Comparison of ENCODE assay signal across 8 cellular contexts in the genomic region with DNA sequence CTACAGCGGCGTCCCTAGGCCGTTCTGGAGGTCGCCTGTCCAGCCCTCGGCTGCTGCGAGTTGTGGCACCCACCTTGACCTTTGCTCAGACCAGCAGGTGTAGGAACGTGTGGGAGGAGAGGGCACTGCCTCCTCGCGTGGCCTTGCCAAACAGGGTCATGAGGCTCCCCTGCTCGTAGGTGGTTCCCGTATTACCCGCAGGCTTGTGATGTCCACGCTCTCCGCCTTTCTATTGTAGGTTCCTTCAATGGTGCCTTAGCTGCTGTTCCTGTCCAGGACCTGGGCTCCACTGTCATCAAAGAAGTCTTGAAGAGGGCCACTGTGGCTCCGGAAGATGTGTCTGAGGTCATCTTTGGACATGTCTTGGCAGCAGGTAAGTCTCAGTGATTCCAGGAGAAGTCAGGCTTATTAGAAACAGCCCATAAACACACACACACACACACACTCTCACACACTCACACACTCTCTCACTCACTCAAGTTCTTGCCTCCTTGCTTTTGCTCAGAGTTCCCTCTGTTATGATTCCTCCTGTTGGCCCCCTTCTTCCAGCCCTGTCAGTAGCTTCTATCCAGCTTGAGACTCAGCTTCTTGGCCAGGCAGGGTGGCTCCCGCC. TPM values are rescaled to one million over a fixed set of nuclear protein-coding genes. Genes with fewer than 3 reads are reported as not detected.
DNase-seq lines count a peak whose midpoint lies in the region; ATAC-seq and TF ChIP-seq lines count a peak whose summit lies in the region.

No MANE protein-coding gene starts in this region.

- TF ChIP-seq CTCF in heart right ventricle (IDR thresholded peaks at IDR 0.05): peak in 1 of 9 donors; percentile 2
- TF ChIP-seq CTCF in prostate gland (IDR thresholded peaks at IDR 0.05): no peak

- no peaks in the 10 kb centered on the region for H3K27me3 Mint-ChIP-seq in activated T-helper 17 cell treated with anti-CD3 and anti-CD28 coated beads, Interleukin-2, amount 50 U/mL, for 72 hours

- H3K27ac ChIP-seq in heart right ventricle (peak overlapping the region in 9 of 10 donors; percentile 96 to 99 (median 97)), prostate gland (peak overlapping the region; percentile 98 to 99)

- peak overlapping the region; percentile 90 for H3K4me3 Mint-ChIP-seq in activated T-helper 17 cell treated with anti-CD3 and anti-CD28 coated beads, Interleukin-2, amount 50 U/mL, for 72 hours

- ATAC-seq in activated T-helper 17 cell treated with anti-CD3 and anti-CD28 coated beads, Interleukin-2, amount 50 U/mL, for 72 hours (replicated peaks): no peak
- ATAC-seq in heart right ventricle (peak in 5 of 8 donors; percentile 0 to 6 (median 2)), GM19035 (IDR thresholded peaks at IDR 0.05; ENCODE audit: unreplicated experiment) (no peak)

- H3K4me3 ChIP-seq in heart right ventricle: peak overlapping the region; percentile 82 to 100 (median 97)
- H3K4me3 ChIP-seq in prostate gland: peak overlapping the region; percentile 66 to 88

- no peaks in the 10 kb centered on the region for H3K27me3 ChIP-seq in heart right ventricle
- H3K27me3 ChIP-seq in prostate gland (replicated peaks; ENCODE audit: insufficient read depth): no peaks in the 10 kb centered on the region

- intact Hi-C loops in heart right ventricle (cut with DNase I): loop anchor here in 6 of 10 donors (2.0 to 10.0 kb wide), 4 partner anchors 26 to 70 kb away; partner anchors contain the start of genes WTAP (in 4 of the 6), SOD2 (in 3 of the 6) and TCP1 (in 2 of the 6)
- intact Hi-C loops in prostate gland (cut with DNase I): loop anchor here (2.0 kb wide), 1 partner anchor 36 kb away; the partner anchor contains the start of gene WTAP

- peak; percentile 4 for DNase-seq in activated gamma-delta T cell treated with anti-CD3 and anti-CD28 coated beads, Interleukin-2, amount 50 U/mL, for 16 hours (ENCODE audit: low read depth)
- DNase-seq in activated gamma-delta T cell treated with Interleukin-2 at 50 U/mL for 16 hours (no peak), HT-29 (ENCODE audit: low spot score) (peak; percentile 28), heart right ventricle (peak; percentile 16 to 19), prostate gland (ENCODE audit: low spot score) (peak; percentile 20), SHP77 (lab: John Stamatoyannopoulos, UW) (no peak)

- H3K4me1 Mint-ChIP-seq in activated T-helper 17 cell treated with anti-CD3 and anti-CD28 coated beads, Interleukin-2, amount 50 U/mL, for 72 hours: peaks cover 25% of the 10 kb centered on the region

- H3K4me1 ChIP-seq in heart right ventricle: peaks cover 3 to 30% (median 19%) of the 10 kb centered on the region in 9 donors
- H3K4me1 ChIP-seq in prostate gland (replicated peaks): no peaks in the 10 kb centered on the region

- H3K36me3 Mint-ChIP-seq in activated T-helper 17 cell treated with anti-CD3 and anti-CD28 coated beads, Interleukin-2, amount 50 U/mL, for 72 hours (ENCODE audit: low read depth): peaks cover 90% of the 10 kb centered on the region

- H3K9me3 Mint-ChIP-seq in activated T-helper 17 cell treated with anti-CD3 and anti-CD28 coated beads, Interleukin-2, amount 50 U/mL, for 72 hours: no peaks in the 10 kb centered on the region

- peak overlapping the region; percentile 94 for H3K27ac Mint-ChIP-seq in activated T-helper 17 cell treated with anti-CD3 and anti-CD28 coated beads, Interleukin-2, amount 50 U/mL, for 72 hours

- whole genome bisulfite sequencing in heart right ventricle, 2 donors: 18 to 24% methylated on average over 16 of the region's 16 CpGs
- WGBS in prostate gland: 15% methylated on average over 15 of the region's 16 CpGs

- TF ChIP-seq POLR2A in prostate gland (IDR thresholded peaks at IDR 0.05): no peak

- peaks cover 0 to 59% (median 5%) of the 10 kb centered on the region in 9 donors for H3K36me3 ChIP-seq in heart right ventricle
- H3K36me3 ChIP-seq in prostate gland: peaks cover 0 to 2% of the 10 kb centered on the region in 2 donors

- H3K9me3 ChIP-seq in heart right ventricle (no peaks in the 10 kb centered on the region), prostate gland (no peaks in the 10 kb centered on the region)

RNA-seq across cellular contexts. Expression of gene ACAT2, which starts 0.9 kb away (rescaled TPM):
- 60.2 and 70.4 TPM in 2 replicates for total RNA-seq in HT-29 (2014; rRNA removed; shearing (Covaris generic))
- 10 to 100 TPM; 66.2 to 90.3 TPM for total RNA-seq in activated T-helper 17 cell treated with anti-CD3 and anti-CD28 coated beads, Interleukin-2, amount 50 U/mL, for 72 hours
- total RNA-seq in heart right ventricle (1 to 10 TPM; 3.4 to 7.5 (median 5.8) TPM), prostate gland (10 to 100 TPM; 10.2 to 22.6 TPM)
- polyA plus RNA-seq in heart right ventricle: 10 to 100 TPM in 1 of 2 donors, 1 to 10 TPM in 1; 3.9 to 15.3 TPM

RNA-seq across cellular contexts. Expression of gene TCP1, which starts 26.6 kb away (rescaled TPM):
- total RNA-seq in HT-29 (2014; rRNA removed; shearing (Covaris generic)): 382 and 401 TPM in 2 replicates
- 100 to 1,000 TPM; 321 to 554 TPM for total RNA-seq in activated T-helper 17 cell treated with anti-CD3 and anti-CD28 coated beads, Interleukin-2, amount 50 U/mL, for 72 hours
- 100 to 1,000 TPM; 124 to 176 (median 139) TPM for total RNA-seq in heart right ventricle
- 100 to 1,000 TPM in 1 of 2 donors, 10 to 100 TPM in 1; 71.7 to 156 TPM for polyA plus RNA-seq in heart right ventricle
- 100 to 1,000 TPM; 145 to 187 TPM for total RNA-seq in prostate gland

RNA-seq across cellular contexts. Expression of gene MRPL18, which starts 27.5 kb away (rescaled TPM):
- total RNA-seq in HT-29 (2014; rRNA removed; shearing (Covaris generic)): 98.4 and 101 TPM in 2 replicates
- 100 to 1,000 TPM in 1 of 2 donors, 10 to 100 TPM in 1; 61.9 to 124 TPM for total RNA-seq in activated T-helper 17 cell treated with anti-CD3 and anti-CD28 coated beads, Interleukin-2, amount 50 U/mL, for 72 hours
- total RNA-seq in heart right ventricle: 10 to 100 TPM; 53.9 to 70.8 (median 58.8) TPM
- 100 to 1,000 TPM; 116 to 131 TPM for polyA plus RNA-seq in heart right ventricle
- total RNA-seq in prostate gland: 100 to 1,000 TPM in 1 of 2 donors, 10 to 100 TPM in 1; 76.0 to 103 TPM

RNA-seq across cellular contexts. Expression of gene WTAP, which starts 35.5 kb away (rescaled TPM):
- 53.2 and 61.5 TPM in 2 replicates for total RNA-seq in HT-29 (2014; rRNA removed; shearing (Covaris generic))
- total RNA-seq in activated T-helper 17 cell treated with anti-CD3 and anti-CD28 coated beads, Interleukin-2, amount 50 U/mL, for 72 hours: 10 to 100 TPM; 79.8 to 88.5 TPM
- total RNA-seq in heart right ventricle (10 to 100 TPM; 44.4 to 70.1 (median 47.2) TPM), prostate gland (10 to 100 TPM; 84.1 to 99.3 TPM)
- polyA plus RNA-seq in heart right ventricle: 10 to 100 TPM; 47.8 to 50.4 TPM

RNA-seq across cellular contexts. Expression of gene PNLDC1, which starts 37.3 kb away (rescaled TPM):
- not detected in 2 replicates for total RNA-seq in HT-29 (2014; rRNA removed; shearing (Covaris generic))
- total RNA-seq in activated T-helper 17 cell treated with anti-CD3 and anti-CD28 coated beads, Interleukin-2, amount 50 U/mL, for 72 hours: under 1 TPM; 0.74 to 0.82 TPM
- total RNA-seq in heart right ventricle (under 1 TPM in 4 of 10 donors, not detected in 6; 0.13 to 0.72 (median 0.25) TPM), prostate gland (1 to 10 TPM in 1 of 2 donors, not detected in 1; 5.6 TPM)
- under 1 TPM; 0.09 to 0.29 TPM for polyA plus RNA-seq in heart right ventricle

Comparison
In these comparisons a context has a peak if more than half of its experiments do, and no peak if none do; other contexts are left out.
1. DNase-seq: peak in activated gamma-delta T cell treated with anti-CD3 and anti-CD28 coated beads, Interleukin-2, amount 50 U/mL, for 16 hours (single experiment), HT-29 (single experiment), heart right ventricle (2 of 2) and prostate gland (single experiment); none in activated gamma-delta T cell treated with Interleukin-2 at 50 U/mL for 16 hours (single experiment) and SHP77 (0 of 2).
2. ATAC-seq: peak in heart right ventricle (5 of 8); none in activated T-helper 17 cell treated with anti-CD3 and anti-CD28 coated beads, Interleukin-2, amount 50 U/mL, for 72 hours (single experiment) and GM19035 (single experiment).